1 cellular context compared by ENCODE assay signal in the genomic region with DNA sequence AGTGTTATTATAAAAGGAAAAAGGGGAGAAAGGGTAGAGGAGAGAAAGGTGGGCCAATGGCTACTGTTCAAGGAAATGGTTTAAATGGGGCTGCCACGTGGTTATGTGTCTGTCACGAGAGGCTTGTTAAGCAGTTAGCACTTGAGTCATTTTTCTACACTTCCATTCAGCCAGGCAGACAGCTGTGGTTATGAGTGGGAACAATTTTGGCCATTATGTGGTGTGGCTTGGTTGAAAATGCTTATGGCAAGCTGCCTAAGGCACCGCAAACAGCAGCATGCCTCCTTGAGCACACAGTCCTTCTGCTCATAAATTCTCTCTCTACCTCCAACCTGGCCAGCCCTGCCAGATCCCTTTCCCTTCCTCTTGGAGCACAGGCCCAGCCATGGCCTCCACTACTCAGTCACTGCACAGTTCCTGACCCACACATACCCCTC.
TF ChIP-seq lines count a peak whose summit lies in the region.

No MANE protein-coding gene starts in this region.

TF ChIP-seq in GM23338, 12 proteins besides CTCF, POLR2A, EP300 and RAD21 (continued from another document):
- TF ChIP-seq, protein P1, sequence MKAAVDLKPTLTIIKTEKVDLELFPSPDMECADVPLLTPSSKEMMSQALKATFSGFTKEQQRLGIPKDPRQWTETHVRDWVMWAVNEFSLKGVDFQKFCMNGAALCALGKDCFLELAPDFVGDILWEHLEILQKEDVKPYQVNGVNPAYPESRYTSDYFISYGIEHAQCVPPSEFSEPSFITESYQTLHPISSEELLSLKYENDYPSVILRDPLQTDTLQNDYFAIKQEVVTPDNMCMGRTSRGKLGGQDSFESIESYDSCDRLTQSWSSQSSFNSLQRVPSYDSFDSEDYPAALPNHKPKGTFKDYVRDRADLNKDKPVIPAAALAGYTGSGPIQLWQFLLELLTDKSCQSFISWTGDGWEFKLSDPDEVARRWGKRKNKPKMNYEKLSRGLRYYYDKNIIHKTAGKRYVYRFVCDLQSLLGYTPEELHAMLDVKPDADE (IDR thresholded peaks at IDR 0.05), result no peak
- TF ChIP-seq NANOG (IDR thresholded peaks at IDR 0.05; ENCODE audit: borderline replicate concordance), result no peak
- TF ChIP-seq POLR2AphosphoS5 (IDR thresholded peaks at IDR 0.05; ENCODE audit: low read depth), result no peak
- no peak for TF ChIP-seq JUNB (IDR thresholded peaks at IDR 0.05; ENCODE audit: unreplicated experiment)
- no peak for TF ChIP-seq ZNF331 (CRISPR knock-in tag; IDR thresholded peaks at IDR 0.05; ENCODE audit: low read depth)
- TF ChIP-seq CREB1 (CRISPR knock-in tag; IDR thresholded peaks at IDR 0.05; ENCODE audit: low read depth), result no peak
- TF ChIP-seq EZH2 (IDR thresholded peaks at IDR 0.05; ENCODE audit: low read depth, unreplicated experiment), result no peak
- TF ChIP-seq, protein P2, sequence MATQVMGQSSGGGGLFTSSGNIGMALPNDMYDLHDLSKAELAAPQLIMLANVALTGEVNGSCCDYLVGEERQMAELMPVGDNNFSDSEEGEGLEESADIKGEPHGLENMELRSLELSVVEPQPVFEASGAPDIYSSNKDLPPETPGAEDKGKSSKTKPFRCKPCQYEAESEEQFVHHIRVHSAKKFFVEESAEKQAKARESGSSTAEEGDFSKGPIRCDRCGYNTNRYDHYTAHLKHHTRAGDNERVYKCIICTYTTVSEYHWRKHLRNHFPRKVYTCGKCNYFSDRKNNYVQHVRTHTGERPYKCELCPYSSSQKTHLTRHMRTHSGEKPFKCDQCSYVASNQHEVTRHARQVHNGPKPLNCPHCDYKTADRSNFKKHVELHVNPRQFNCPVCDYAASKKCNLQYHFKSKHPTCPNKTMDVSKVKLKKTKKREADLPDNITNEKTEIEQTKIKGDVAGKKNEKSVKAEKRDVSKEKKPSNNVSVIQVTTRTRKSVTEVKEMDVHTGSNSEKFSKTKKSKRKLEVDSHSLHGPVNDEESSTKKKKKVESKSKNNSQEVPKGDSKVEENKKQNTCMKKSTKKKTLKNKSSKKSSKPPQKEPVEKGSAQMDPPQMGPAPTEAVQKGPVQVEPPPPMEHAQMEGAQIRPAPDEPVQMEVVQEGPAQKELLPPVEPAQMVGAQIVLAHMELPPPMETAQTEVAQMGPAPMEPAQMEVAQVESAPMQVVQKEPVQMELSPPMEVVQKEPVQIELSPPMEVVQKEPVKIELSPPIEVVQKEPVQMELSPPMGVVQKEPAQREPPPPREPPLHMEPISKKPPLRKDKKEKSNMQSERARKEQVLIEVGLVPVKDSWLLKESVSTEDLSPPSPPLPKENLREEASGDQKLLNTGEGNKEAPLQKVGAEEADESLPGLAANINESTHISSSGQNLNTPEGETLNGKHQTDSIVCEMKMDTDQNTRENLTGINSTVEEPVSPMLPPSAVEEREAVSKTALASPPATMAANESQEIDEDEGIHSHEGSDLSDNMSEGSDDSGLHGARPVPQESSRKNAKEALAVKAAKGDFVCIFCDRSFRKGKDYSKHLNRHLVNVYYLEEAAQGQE (IDR thresholded peaks at IDR 0.05; ENCODE audit: unreplicated experiment), result no peak
- TF ChIP-seq STAT1 (IDR thresholded peaks at IDR 0.05; ENCODE audit: unreplicated experiment), result no peak
- TF ChIP-seq ZNF114 (CRISPR knock-in tag; IDR thresholded peaks at IDR 0.05), result no peak
